Comparison of ENCODE assay signal across 22 cellular contexts in genomic region chr7:125033506-125033905, GRCh38.
DNase-seq lines count a peak whose midpoint lies in the region; ATAC-seq and TF ChIP-seq lines count a peak whose summit lies in the region.
"Had no signal": no experiment of that assay in that cellular context is flagged by ENCODE, and none has a peak within 500 bp of the region (broad histone marks: within the 10 kb centered on the region; RNA-seq: fewer than 3 reads in every experiment).

No MANE protein-coding gene starts in this region.

- no peak overlapping the region for H4K91ac ChIP-seq in neuronal stem cell (ENCODE audit: low read depth, low read length, poor library complexity)

- no peak overlapping the region for H2BK15ac ChIP-seq in neuronal stem cell (ENCODE audit: low read length)

- H2BK12ac ChIP-seq in neuronal stem cell (ENCODE audit: low read length) = no peak overlapping the region

- H3K4me2 ChIP-seq in neuronal stem cell (ENCODE audit: insufficient read depth, low read length, poor library complexity, severe bottlenecking) = no peak overlapping the region

- H3K14ac ChIP-seq in neuronal stem cell (ENCODE audit: low read length) = peak overlapping the region; percentile 40

- no peak overlapping the region for H2BK120ac ChIP-seq in neuronal stem cell (ENCODE audit: low read depth, low read length)

- H3K27ac ChIP-seq in VCaP = peak overlapping the region; percentile 85
- H3K27ac ChIP-seq in neuronal stem cell (replicated peaks; ENCODE audit: low read length) = no peak overlapping the region
- H3K27ac ChIP-seq: body of pancreas, epithelial cell of prostate, gastroesophageal sphincter, ovary, Peyer's patch, skin epidermis had no signal

- H2AK5ac ChIP-seq in neuronal stem cell (ENCODE audit: low read depth, low read length) = no peak overlapping the region

- H3K27me3 Mint-ChIP-seq in activated T-helper 17 cell treated with anti-CD3 and anti-CD28 coated beads, Interleukin-2, amount 50 U/mL, for 72 hours = no peaks in the 10 kb centered on the region
- H3K27me3 Mint-ChIP-seq: activated naive CD8-positive, alpha-beta T cell had no signal

- H3K27me3 ChIP-seq in neuronal stem cell (ENCODE audit: control insufficient read depth in 3 of 3, insufficient read depth in 3 of 3, low read depth in 1 of 3, low read length in 3 of 3) = no peaks in the 10 kb centered on the region
- H3K27me3 ChIP-seq: body of pancreas, gastroesophageal sphincter, ovary, Peyer's patch had no signal

- no peaks in the 10 kb centered on the region for H3K9me3 Mint-ChIP-seq in activated T-helper 17 cell treated with anti-CD3 and anti-CD28 coated beads, Interleukin-2, amount 50 U/mL, for 72 hours
- H3K9me3 Mint-ChIP-seq: CD8-positive, alpha-beta T cell had no signal

- no peak overlapping the region for H3K4me3 Mint-ChIP-seq in activated T-helper 17 cell treated with anti-CD3 and anti-CD28 coated beads, Interleukin-2, amount 50 U/mL, for 72 hours
- H3K4me3 Mint-ChIP-seq: activated naive CD8-positive, alpha-beta T cell; CD8-positive, alpha-beta T cell had no signal

- DNase-seq in NCI-H82 (lab: John Stamatoyannopoulos, UW) (peak; percentile 4), NCI-H82 treated with DMSO at 0.1 percent for 48 hours (lab: John Stamatoyannopoulos, UW; ENCODE audit: unreplicated experiment) (no peak), NCI-H1092 (lab: John Stamatoyannopoulos, UW) (peak; percentile 86), neuronal stem cell (ENCODE audit: low spot score) (no peak)
- DNase-seq in stimulated activated naive CD8-positive, alpha-beta T cell treated with anti-CD3 and anti-CD28 coated beads, Interleukin-15, Interleukin-2, amounts not matched to agents 100 U/mL and 50 U/mL, for 24 hours = no peak
- DNase-seq: ACHN; activated CD4-positive, alpha-beta T cell treated with anti-CD3 and anti-CD28 coated beads, Interleukin-2, amount 50 U/mL, for 4 hours; CD8-positive, alpha-beta T cell; cortex of kidney; NCI-H1105; NCI-H446 treated with DMSO at 0.1 percent for 48 hours; ovary; Peyer's patch; stimulated activated CD4-positive, alpha-beta T cell treated with anti-CD3 and anti-CD28 coated beads, Interleukin-4, amount 100 ng/mL, for 1 hour had no signal

- peak overlapping the region; percentile 78 for H3K4ac ChIP-seq in neuronal stem cell (ENCODE audit: low read length)

- H3K18ac ChIP-seq in neuronal stem cell (ENCODE audit: low read length) = peak overlapping the region; percentile 5

- H3K23ac ChIP-seq in neuronal stem cell (ENCODE audit: low read depth, low read length, poor library complexity) = no peak overlapping the region

- H3K36me3 ChIP-seq in neuronal stem cell (replicated peaks in 1 of 2; ENCODE audit: control insufficient read depth in 2 of 2, insufficient read depth in 2 of 2, low read length in 2 of 2) = no peaks in the 10 kb centered on the region
- H3K36me3 ChIP-seq: gastroesophageal sphincter, ovary, Peyer's patch had no signal

- H3K4me3 ChIP-seq in neuronal stem cell (ENCODE audit: low read length in 2 of 2) = no peak overlapping the region
- H3K4me3 ChIP-seq: body of pancreas, gastroesophageal sphincter, ovary, Peyer's patch, skin epidermis had no signal

- peaks cover 0 to 2% of the 10 kb centered on the region in 2 donors for H3K9me3 ChIP-seq in neuronal stem cell (replicated peaks in 1 of 2; ENCODE audit: control insufficient read depth in 2 of 2, insufficient read depth in 1 of 2, low read depth in 1 of 2, low read length in 2 of 2)
- H3K9me3 ChIP-seq: body of pancreas, gastroesophageal sphincter, ovary, Peyer's patch had no signal

- peak overlapping the region; percentile 8 for H2AFZ ChIP-seq in neuronal stem cell (ENCODE audit: low read length)

- H3K79me1 ChIP-seq in neuronal stem cell (ENCODE audit: low read depth, low read length) = no peaks in the 10 kb centered on the region

- WGBS in neuronal stem cell (ENCODE audit: extremely low coverage in 2 of 2, insufficient read length in 2 of 2, insufficient replicate concordance in 1 of 2), 2 donors = no CpG with 5 or more reads among the region's 9 CpGs

- H4K8ac ChIP-seq in neuronal stem cell (ENCODE audit: low read depth, low read length) = no peak overlapping the region

- no peak for ATAC-seq in GM18870 (IDR thresholded peaks at IDR 0.05; ENCODE audit: unreplicated experiment)
- ATAC-seq in stimulated activated naive CD8-positive, alpha-beta T cell treated with anti-CD3 and anti-CD28 coated beads, Interleukin-15, Interleukin-2, amounts not matched to agents 100 U/mL and 50 U/mL, for 24 hours = no peak
- no peak for ATAC-seq in activated T-helper 17 cell treated with anti-CD3 and anti-CD28 coated beads, Interleukin-2, amount 50 U/mL, for 72 hours (replicated peaks)
- ATAC-seq: body of pancreas; CD8-positive, alpha-beta T cell; gastroesophageal sphincter had no signal

- H3K4me1 ChIP-seq in neuronal stem cell (ENCODE audit: control insufficient read depth in 2 of 2, insufficient read depth in 1 of 2, low read depth in 1 of 2, low read length in 2 of 2) = no peaks in the 10 kb centered on the region
- H3K4me1 ChIP-seq: body of pancreas, Peyer's patch had no signal

- no peak overlapping the region for H2BK5ac ChIP-seq in neuronal stem cell (ENCODE audit: low read length)

- H3K27ac Mint-ChIP-seq in activated T-helper 17 cell treated with anti-CD3 and anti-CD28 coated beads, Interleukin-2, amount 50 U/mL, for 72 hours = no peak overlapping the region
- H3K27ac Mint-ChIP-seq: activated naive CD8-positive, alpha-beta T cell; CD8-positive, alpha-beta T cell had no signal

- H3K4me1 Mint-ChIP-seq in activated T-helper 17 cell treated with anti-CD3 and anti-CD28 coated beads, Interleukin-2, amount 50 U/mL, for 72 hours = no peaks in the 10 kb centered on the region

- TF ChIP-seq CTCF in VCaP (conservative IDR thresholded peaks at IDR 0.05) = peak; percentile 68

- H3K9ac ChIP-seq in neuronal stem cell (ENCODE audit: low read depth, low read length, poor library complexity) = no peak overlapping the region

- H3K36me3 Mint-ChIP-seq in activated T-helper 17 cell treated with anti-CD3 and anti-CD28 coated beads, Interleukin-2, amount 50 U/mL, for 72 hours (ENCODE audit: low read depth) = no peaks in the 10 kb centered on the region
- H3K36me3 Mint-ChIP-seq: activated naive CD8-positive, alpha-beta T cell; CD8-positive, alpha-beta T cell had no signal

Comparison
In these comparisons a context has a peak if more than half of its experiments do, and no peak if none do; other contexts are left out.
1. DNase-seq: peak in NCI-H82 (single experiment) and NCI-H1092 (single experiment); none in NCI-H82 treated with DMSO at 0.1 percent for 48 hours (single experiment), neuronal stem cell (single experiment) and stimulated activated naive CD8-positive, alpha-beta T cell treated with anti-CD3 and anti-CD28 coated beads, Interleukin-15, Interleukin-2, amounts not matched to agents 100 U/mL and 50 U/mL, for 24 hours (single experiment).